Comparison of ENCODE assay signal across 24 cellular contexts in genomic region chr17:74132354-74132753, GRCh38.
"Had no signal": no experiment of that assay in that cellular context is flagged by ENCODE, and none has a peak within 500 bp of the region (broad histone marks: within the 10 kb centered on the region; RNA-seq: fewer than 3 reads in every experiment).

No MANE protein-coding gene starts in this region.

- H3K27ac ChIP-seq: ascending aorta, body of pancreas had no signal

- H3K36me3 Mint-ChIP-seq: WTC11 had no signal

- H3K9me3 ChIP-seq: ascending aorta, body of pancreas had no signal

- H3K27ac Mint-ChIP-seq: activated CD8-positive, alpha-beta T cell treated with anti-CD3 and anti-CD28 coated beads, Interleukin-2, amount 10 ng/mL, durations not matched to agents 7 days and 5 days; activated naive CD4-positive, alpha-beta T cell treated with anti-CD3 and anti-CD28 coated beads, Interleukin-2, amount 50 U/mL, for 24 hours; activated T-cell treated with anti-CD3 and anti-CD28 coated beads, Interleukin-2, amount 50 U/mL, for 24 hours; activated T-helper 1 cell treated with anti-CD3 and anti-CD28 coated beads, Interleukin-12 subunit alpha, Interleukin-12 subunit beta, Interleukin-2, Interleukin-4 antibody, amounts not matched to agents 30 ng/mL and 10 ng/mL and 1 ng/mL, durations not matched to agents 14 hours and 24 hours and 36 hours; T-helper 17 cell; WTC11 had no signal

- H3K27me3 ChIP-seq: ascending aorta, body of pancreas had no signal

- H3K9me3 Mint-ChIP-seq: activated naive CD4-positive, alpha-beta T cell treated with anti-CD3 and anti-CD28 coated beads, Interleukin-2, amount 50 U/mL, for 24 hours; activated T-cell treated with anti-CD3 and anti-CD28 coated beads, Interleukin-2, amount 50 U/mL, for 24 hours; activated T-helper 1 cell treated with anti-CD3 and anti-CD28 coated beads, Interleukin-12 subunit alpha, Interleukin-12 subunit beta, Interleukin-2, Interleukin-4 antibody, amounts not matched to agents 30 ng/mL and 10 ng/mL and 1 ng/mL, durations not matched to agents 14 hours and 24 hours and 36 hours had no signal

- H3K36me3 ChIP-seq: ascending aorta had no signal

- H3K4me3 ChIP-seq: ascending aorta, body of pancreas, K562 had no signal

- H3K4me1 Mint-ChIP-seq: activated naive CD4-positive, alpha-beta T cell treated with anti-CD3 and anti-CD28 coated beads, Interleukin-2, amount 50 U/mL, for 24 hours had no signal

- H3K4me3 Mint-ChIP-seq: activated CD8-positive, alpha-beta T cell treated with anti-CD3 and anti-CD28 coated beads, Interleukin-2, amount 10 ng/mL, durations not matched to agents 7 days and 5 days; activated naive CD4-positive, alpha-beta T cell treated with anti-CD3 and anti-CD28 coated beads, Interleukin-2, amount 50 U/mL, for 24 hours; activated T-cell treated with anti-CD3 and anti-CD28 coated beads, Interleukin-2, amount 50 U/mL, for 24 hours; activated T-helper 1 cell treated with anti-CD3 and anti-CD28 coated beads, Interleukin-12 subunit alpha, Interleukin-12 subunit beta, Interleukin-2, Interleukin-4 antibody, amounts not matched to agents 30 ng/mL and 10 ng/mL and 1 ng/mL, durations not matched to agents 14 hours and 24 hours and 36 hours; T-helper 17 cell; WTC11 had no signal

- FAIRE-seq: K562, RCC 7860 had no signal

- H3K4me1 ChIP-seq: ascending aorta, body of pancreas had no signal

- ATAC-seq: activated CD8-positive, alpha-beta T cell treated with anti-CD3 and anti-CD28 coated beads, Interleukin-2, amount 10 ng/mL, durations not matched to agents 7 days and 5 days; body of pancreas; K562; PC-3; T-helper 17 cell; WTC11 had no signal

- DNase-seq: activated CD4-positive, alpha-beta T cell treated with anti-CD3 and anti-CD28 coated beads for 48 hours; activated CD4-positive, alpha-beta T cell treated with anti-CD3 and anti-CD28 coated beads, Interleukin-2, amount 50 U/mL, for 4 hours; activated CD4-positive, CD25-positive, alpha-beta regulatory T cell treated with anti-CD3 and anti-CD28 coated beads, Interleukin-2, amount 50 U/mL, for 72 hours; activated CD8-positive, alpha-beta T cell treated with anti-CD3 and anti-CD28 coated beads, Interleukin-2, amount 10 ng/mL, durations not matched to agents 7 days and 5 days; activated effector memory CD4-positive, alpha-beta T cell treated with Interleukin-2 at 50 U/mL for 16 hours; activated naive CD4-positive, alpha-beta T cell; activated T-cell treated with anti-CD3 and anti-CD28 coated beads, Interleukin-2, amount 50 U/mL, for 24 hours; body of pancreas; Karpas-422; NCI-H1048; NCI-H1694; NCI-H2029; NCI-H510A treated with DMSO at 0.1 percent for 48 hours; NCI-H69; PC-3; SHP77 treated with DMSO at 0.1 percent for 48 hours; T-helper 17 cell; T-helper 9 cell had no signal
